ENCODE assay signal across 34 cellular contexts in the genomic region with DNA sequence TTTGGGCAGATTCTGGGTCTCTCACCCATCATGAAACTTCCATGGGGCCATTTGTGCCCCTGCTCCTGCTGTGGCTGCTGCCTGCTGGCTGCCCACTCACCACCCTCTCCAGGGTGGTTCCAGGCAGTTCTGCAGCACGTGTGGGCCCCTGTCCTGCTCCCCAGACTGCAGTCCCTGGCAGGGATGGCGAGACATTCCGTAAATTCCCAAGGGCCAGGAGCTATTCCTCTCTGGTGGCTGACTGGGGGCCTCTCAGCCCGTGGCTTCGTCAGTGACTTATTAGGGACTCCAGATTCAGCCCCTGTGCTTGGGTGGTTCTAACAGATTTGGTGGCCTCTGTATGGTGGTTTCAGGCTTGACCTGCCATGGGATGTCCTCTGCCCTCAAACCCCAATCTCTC. TPM values are rescaled to one million over a fixed set of nuclear protein-coding genes. Genes with fewer than 3 reads are reported as not detected.
"Had no signal": no experiment of that assay in that cellular context is flagged by ENCODE, and none has a peak within 500 bp of the region (broad histone marks: within the 10 kb centered on the region; RNA-seq: fewer than 3 reads in every experiment).

No MANE protein-coding gene starts in this region.

- ATAC-seq: left colon; left lung; lower lobe of right lung; natural killer cell; right lobe of liver; stimulated activated effector memory CD8-positive, alpha-beta T cell treated with anti-CD3 and anti-CD28 coated beads, Interleukin-12 subunit alpha, Interleukin-12 subunit beta, amount 100 ng/mL, for 72 hours; upper lobe of right lung had no signal

- H3K9ac ChIP-seq: neural progenitor cell had no signal

- H3K9me3 Mint-ChIP-seq: immature natural killer cell; mesothelial cell of epicardium; naive B cell; natural killer cell; nephron progenitor cell; neural progenitor cell; stimulated activated effector memory CD8-positive, alpha-beta T cell treated with anti-CD3 and anti-CD28 coated beads, Interleukin-12 subunit alpha, Interleukin-12 subunit beta, amount 100 ng/mL, for 72 hours; stimulated activated naive CD8-positive, alpha-beta T cell treated with anti-CD3 and anti-CD28 coated beads, Interleukin-15, Interleukin-2, amounts not matched to agents 100 ng/mL and 50 ng/mL, for 24 hours had no signal

- DNase-seq: hypothalamus; immature natural killer cell; kidney; left colon; left lung; lower lobe of right lung; mammary epithelial cell; mesenchymal stem cell; naive B cell; natural killer cell; nephron progenitor cell; ovary; right lobe of liver; small intestine; spleen; stimulated activated CD4-positive, alpha-beta T cell treated with anti-CD3 and anti-CD28 coated beads, Interleukin-4, amount 100 ng/mL, for 24 hours; stimulated activated naive CD4-positive, alpha-beta T cell; tibial artery; trophoblast cell; upper lobe of right lung had no signal

- H3K4me1 ChIP-seq: right lobe of liver had no signal

- H3K27me3 ChIP-seq: ovary, right atrium auricular region, right lobe of liver, suprapubic skin had no signal

- H3K9me3 ChIP-seq: left lung, lower lobe of right lung, ovary, right atrium auricular region, right lobe of liver, spleen, suprapubic skin, thoracic aorta, tibial artery, upper lobe of right lung had no signal

- H3K4me3 Mint-ChIP-seq: immature natural killer cell; mesothelial cell of epicardium; naive B cell; natural killer cell; nephron progenitor cell; neural progenitor cell; stimulated activated effector memory CD8-positive, alpha-beta T cell treated with anti-CD3 and anti-CD28 coated beads, Interleukin-12 subunit alpha, Interleukin-12 subunit beta, amount 100 ng/mL, for 72 hours; stimulated activated naive CD8-positive, alpha-beta T cell treated with anti-CD3 and anti-CD28 coated beads, Interleukin-15, Interleukin-2, amounts not matched to agents 100 ng/mL and 50 ng/mL, for 24 hours had no signal

- H3K36me3 Mint-ChIP-seq: immature natural killer cell; mesothelial cell of epicardium; naive B cell; natural killer cell; neural progenitor cell; stimulated activated effector memory CD8-positive, alpha-beta T cell treated with anti-CD3 and anti-CD28 coated beads, Interleukin-12 subunit alpha, Interleukin-12 subunit beta, amount 100 ng/mL, for 72 hours had no signal

- H3K27ac Mint-ChIP-seq: immature natural killer cell; mesothelial cell of epicardium; natural killer cell; nephron progenitor cell; neural progenitor cell; progenitor cell of endocrine pancreas; stimulated activated effector memory CD8-positive, alpha-beta T cell treated with anti-CD3 and anti-CD28 coated beads, Interleukin-12 subunit alpha, Interleukin-12 subunit beta, amount 100 ng/mL, for 72 hours; stimulated activated naive CD8-positive, alpha-beta T cell treated with anti-CD3 and anti-CD28 coated beads, Interleukin-15, Interleukin-2, amounts not matched to agents 100 ng/mL and 50 ng/mL, for 24 hours had no signal

- H3K4me3 ChIP-seq: left lung, lower lobe of right lung, neural progenitor cell, ovary, right atrium auricular region, right lobe of liver, spleen, suprapubic skin, thoracic aorta, tibial artery, upper lobe of right lung had no signal

- H3K27ac ChIP-seq: left lung, lower lobe of right lung, neural progenitor cell, ovary, right atrium auricular region, right lobe of liver, spleen, suprapubic skin, thoracic aorta, tibial artery, upper lobe of right lung had no signal

- H3K36me3 ChIP-seq: left lung, lower lobe of right lung, neural progenitor cell, ovary, right atrium auricular region, right lobe of liver, spleen, suprapubic skin, thoracic aorta, tibial artery, upper lobe of right lung had no signal

RNA-seq across cellular contexts. Expression of a gene that starts 3.9 kb away (rescaled TPM):
- total RNA-seq: left colon, left lung, liver, lower lobe of right lung, mammary epithelial cell, mesothelial cell of epicardium, mononuclear cell, natural killer cell, omental fat pad, pulmonary artery endothelial cell, renal cortical epithelial cell, right atrium auricular region, right lobe of liver, spleen, subcutaneous adipose tissue, suprapubic skin, thoracic aorta, upper lobe of right lung had no signal
- polyA plus RNA-seq: immature natural killer cell, liver, mammary epithelial cell, ovary, small intestine, spleen had no signal

RNA-seq across cellular contexts. Expression of a gene that starts 34.7 kb away (rescaled TPM):
- total RNA-seq: left colon, left lung, liver, lower lobe of right lung, mammary epithelial cell, mesothelial cell of epicardium, mononuclear cell, natural killer cell, omental fat pad, ovary, progenitor cell of endocrine pancreas, pulmonary artery endothelial cell, renal cortical epithelial cell, right atrium auricular region, right lobe of liver, spleen, subcutaneous adipose tissue, suprapubic skin, thoracic aorta, upper lobe of right lung had no signal
- polyA plus RNA-seq: immature natural killer cell, liver, mammary epithelial cell, ovary, small intestine, spleen had no signal
